Comparison of ENCODE assay signal across 8 cellular contexts in genomic region chr7:6649241-6649961, GRCh38.
"Had no signal": no experiment of that assay in that cellular context is flagged by ENCODE, and none has a peak within 500 bp of the region (broad histone marks: within the 10 kb centered on the region; RNA-seq: fewer than 3 reads in every experiment).

No MANE protein-coding gene starts in this region.

- H3K4me1 Mint-ChIP-seq: nephron had no signal

- DNase-seq: activated CD4-positive, CD25-positive, alpha-beta regulatory T cell treated with anti-CD3 and anti-CD28 coated beads, Interleukin-2, amount 50 U/mL, for 72 hours; activated naive CD4-positive, alpha-beta T cell treated with anti-CD3 and anti-CD28 coated beads for 36 hours; activated T-cell treated with anti-CD3 and anti-CD28 coated beads for 4 hours; occipital lobe; T-helper 1 cell; T1000 had no signal

- H3K4me3 Mint-ChIP-seq: activated naive CD4-positive, alpha-beta T cell treated with anti-CD3 and anti-CD28 coated beads for 36 hours; nephron had no signal

- H3K27ac Mint-ChIP-seq: activated naive CD4-positive, alpha-beta T cell treated with anti-CD3 and anti-CD28 coated beads for 36 hours; nephron had no signal

- ATAC-seq: right cardiac atrium had no signal
